Comparison of ENCODE assay signal across 8 cellular contexts in genomic region chr11:61826930-61827572, GRCh38. TPM values are rescaled to one million over a fixed set of nuclear protein-coding genes. Genes with fewer than 3 reads are reported as not detected.
DNase-seq lines count a peak whose midpoint lies in the region; ATAC-seq and TF ChIP-seq lines count a peak whose summit lies in the region.

No MANE protein-coding gene starts in this region.

- peak overlapping the region; percentile 93 for H3K27ac Mint-ChIP-seq in activated CD4-positive, alpha-beta T cell treated with anti-CD3 and anti-CD28 coated beads, Interleukin-2, amount 10 ng/mL, durations not matched to agents 7 days and 5 days
- no peak overlapping the region for H3K27ac Mint-ChIP-seq in activated CD4-positive, alpha-beta memory T cell treated with anti-CD3 and anti-CD28 coated beads for 36 hours

- intact Hi-C loops in activated CD4-positive, alpha-beta memory T cell treated with anti-CD3 and anti-CD28 coated beads for 36 hours (cut with micrococcal nuclease): loop anchor here (5.0 kb wide), 1 partner anchor 35 kb away; the partner anchor contains the start of genes FEN1 and TMEM258

- H3K4me1 ChIP-seq in right atrium auricular region: peaks cover 0 to 42% of the 10 kb centered on the region in 2 donors

- peaks cover 6% of the 10 kb centered on the region for H3K36me3 Mint-ChIP-seq in activated CD4-positive, alpha-beta T cell treated with anti-CD3 and anti-CD28 coated beads, Interleukin-2, amount 10 ng/mL, durations not matched to agents 7 days and 5 days (ENCODE audit: low read depth)
- peaks cover 2% of the 10 kb centered on the region for H3K36me3 Mint-ChIP-seq in activated CD4-positive, alpha-beta memory T cell treated with anti-CD3 and anti-CD28 coated beads for 36 hours

- peak overlapping the region; percentile 37 to 67 for H3K4me3 ChIP-seq in right atrium auricular region
- peak overlapping the region; percentile 94 for H3K4me3 ChIP-seq in skeletal muscle cell (ENCODE audit: low read depth, low read length)

- TF ChIP-seq CTCF in right atrium auricular region (IDR thresholded peaks at IDR 0.05): no peak

- peak; percentile 10 for DNase-seq in activated CD4-positive, alpha-beta T cell treated with anti-CD3 and anti-CD28 coated beads, Interleukin-2, amount 10 ng/mL, durations not matched to agents 7 days and 5 days
- no peak for DNase-seq in activated CD4-positive, alpha-beta T cell treated with anti-CD3 and anti-CD28 coated beads for 1 hour
- no peak for DNase-seq in activated CD4-positive, alpha-beta memory T cell treated with anti-CD3 and anti-CD28 coated beads for 36 hours
- DNase-seq in right atrium auricular region (ENCODE audit: low spot score) (no peak), skeletal muscle cell (ENCODE audit: low read depth) (no peak), cortex of kidney (lab: John Stamatoyannopoulos, UW) (no peak), LoVo (ENCODE audit: low spot score) (no peak)

- H3K27ac ChIP-seq in right atrium auricular region: peak overlapping the region; percentile 77 to 84

- ATAC-seq in HG03460 (IDR thresholded peaks at IDR 0.05; ENCODE audit: unreplicated experiment): peak; percentile 7

- no peaks in the 10 kb centered on the region for H3K9me3 ChIP-seq in right atrium auricular region

- no peaks in the 10 kb centered on the region for H3K36me3 ChIP-seq in right atrium auricular region

- peaks cover 34% of the 10 kb centered on the region for H3K4me1 Mint-ChIP-seq in activated CD4-positive, alpha-beta T cell treated with anti-CD3 and anti-CD28 coated beads, Interleukin-2, amount 10 ng/mL, durations not matched to agents 7 days and 5 days
- peaks cover 8% of the 10 kb centered on the region for H3K4me1 Mint-ChIP-seq in activated CD4-positive, alpha-beta memory T cell treated with anti-CD3 and anti-CD28 coated beads for 36 hours (ENCODE audit: low read depth)

- CTCF ChIA-PET in activated CD4-positive, alpha-beta T cell treated with anti-CD3 and anti-CD28 coated beads, Interleukin-2, amount 10 ng/mL, durations not matched to agents 7 days and 5 days (lab: Charles Lee): interaction anchor here (1.0 to 3.3 kb wide), 2 partner anchors 11 to 33 kb away, joined by 4 to 42 read pairs; partner anchors contain the start of gene FADS1
- CTCF ChIA-PET in activated CD4-positive, alpha-beta memory T cell treated with anti-CD3 and anti-CD28 coated beads for 36 hours (lab: Charles Lee): interaction anchor here (3.0 kb wide), 1 partner anchor 11 kb away, joined by 20 read pairs; the partner anchor contains the start of gene FADS1

- no peaks in the 10 kb centered on the region for H3K27me3 ChIP-seq in right atrium auricular region

- H3K27me3 Mint-ChIP-seq in activated CD4-positive, alpha-beta T cell treated with anti-CD3 and anti-CD28 coated beads, Interleukin-2, amount 10 ng/mL, durations not matched to agents 7 days and 5 days: peaks cover 6% of the 10 kb centered on the region
- peaks cover 15% of the 10 kb centered on the region for H3K27me3 Mint-ChIP-seq in activated CD4-positive, alpha-beta memory T cell treated with anti-CD3 and anti-CD28 coated beads for 36 hours

- peak overlapping the region; percentile 85 for H3K4me3 Mint-ChIP-seq in activated CD4-positive, alpha-beta T cell treated with anti-CD3 and anti-CD28 coated beads, Interleukin-2, amount 10 ng/mL, durations not matched to agents 7 days and 5 days
- H3K4me3 Mint-ChIP-seq in activated CD4-positive, alpha-beta memory T cell treated with anti-CD3 and anti-CD28 coated beads for 36 hours: peak overlapping the region; percentile 85

- POLR2A ChIA-PET in activated CD4-positive, alpha-beta T cell treated with anti-CD3 and anti-CD28 coated beads, Interleukin-2, amount 10 ng/mL, durations not matched to agents 7 days and 5 days (lab: Charles Lee): no interaction called here
- POLR2A ChIA-PET in activated CD4-positive, alpha-beta memory T cell treated with anti-CD3 and anti-CD28 coated beads for 36 hours (lab: Charles Lee): interaction anchor here (0.9 kb wide), 1 partner anchor 11 kb away, joined by 4 read pairs; the partner anchor contains the start of gene FADS1

- no peaks in the 10 kb centered on the region for H3K9me3 Mint-ChIP-seq in activated CD4-positive, alpha-beta T cell treated with anti-CD3 and anti-CD28 coated beads, Interleukin-2, amount 10 ng/mL, durations not matched to agents 7 days and 5 days
- no peaks in the 10 kb centered on the region for H3K9me3 Mint-ChIP-seq in activated CD4-positive, alpha-beta memory T cell treated with anti-CD3 and anti-CD28 coated beads for 36 hours

RNA-seq across cellular contexts. Expression of gene FADS2, which starts 1.0 kb away (rescaled TPM):
- 100 to 1,000 TPM; 128 to 135 TPM for total RNA-seq in activated CD4-positive, alpha-beta T cell treated with anti-CD3 and anti-CD28 coated beads, Interleukin-2, amount 10 ng/mL, durations not matched to agents 7 days and 5 days
- total RNA-seq in activated CD4-positive, alpha-beta memory T cell treated with anti-CD3 and anti-CD28 coated beads for 36 hours: 10 to 100 TPM; 58.2 to 60.8 TPM
- total RNA-seq in right atrium auricular region: 10 to 100 TPM in 1 of 2 donors, 1 to 10 TPM in 1; 5.1 to 10.2 TPM

RNA-seq across cellular contexts. Expression of gene FADS1, which starts 10.2 kb away (rescaled TPM):
- total RNA-seq in activated CD4-positive, alpha-beta T cell treated with anti-CD3 and anti-CD28 coated beads, Interleukin-2, amount 10 ng/mL, durations not matched to agents 7 days and 5 days: 10 to 100 TPM; 25.7 to 27.1 TPM
- 10 to 100 TPM; 24.9 to 26.5 TPM for total RNA-seq in activated CD4-positive, alpha-beta memory T cell treated with anti-CD3 and anti-CD28 coated beads for 36 hours
- 10 to 100 TPM; 21.8 to 28.4 TPM for total RNA-seq in right atrium auricular region

RNA-seq across cellular contexts. Expression of gene FEN1, which starts 34.3 kb away (rescaled TPM):
- total RNA-seq in activated CD4-positive, alpha-beta T cell treated with anti-CD3 and anti-CD28 coated beads, Interleukin-2, amount 10 ng/mL, durations not matched to agents 7 days and 5 days: 100 to 1,000 TPM in 1 of 2 experiments, 10 to 100 TPM in 1; 98.6 to 118 TPM
- total RNA-seq in activated CD4-positive, alpha-beta memory T cell treated with anti-CD3 and anti-CD28 coated beads for 36 hours: 100 to 1,000 TPM; 108 to 111 TPM
- 1 to 10 TPM; 3.7 to 4.0 TPM for total RNA-seq in right atrium auricular region

RNA-seq across cellular contexts. Expression of gene TMEM258, which starts 34.7 kb away (rescaled TPM):
- 100 to 1,000 TPM; 154 to 160 TPM for total RNA-seq in activated CD4-positive, alpha-beta T cell treated with anti-CD3 and anti-CD28 coated beads, Interleukin-2, amount 10 ng/mL, durations not matched to agents 7 days and 5 days
- 100 to 1,000 TPM; 191 to 192 TPM for total RNA-seq in activated CD4-positive, alpha-beta memory T cell treated with anti-CD3 and anti-CD28 coated beads for 36 hours
- total RNA-seq in right atrium auricular region: 10 to 100 TPM; 43.4 to 54.7 TPM

Comparison
In these comparisons a context has a peak if more than half of its experiments do, and no peak if none do; other contexts are left out.
1. RNA of gene FADS2, which starts 1.0 kb away (total RNA-seq): 128 to 135 TPM in activated CD4-positive, alpha-beta T cell treated with anti-CD3 and anti-CD28 coated beads, Interleukin-2, amount 10 ng/mL, durations not matched to agents 7 days and 5 days and 58.2 to 60.8 TPM in activated CD4-positive, alpha-beta memory T cell treated with anti-CD3 and anti-CD28 coated beads for 36 hours; 5.1 to 10.2 TPM in right atrium auricular region; every median in the first group is over 4 times any median in the second.
2. RNA of gene FEN1, which starts 34.3 kb away (total RNA-seq): 98.6 to 118 TPM in activated CD4-positive, alpha-beta T cell treated with anti-CD3 and anti-CD28 coated beads, Interleukin-2, amount 10 ng/mL, durations not matched to agents 7 days and 5 days and 108 to 111 TPM in activated CD4-positive, alpha-beta memory T cell treated with anti-CD3 and anti-CD28 coated beads for 36 hours; 3.7 to 4.0 TPM in right atrium auricular region; every median in the first group is over 10 times any median in the second.